ENCODE assay signal across 11 cellular contexts in the genomic region with DNA sequence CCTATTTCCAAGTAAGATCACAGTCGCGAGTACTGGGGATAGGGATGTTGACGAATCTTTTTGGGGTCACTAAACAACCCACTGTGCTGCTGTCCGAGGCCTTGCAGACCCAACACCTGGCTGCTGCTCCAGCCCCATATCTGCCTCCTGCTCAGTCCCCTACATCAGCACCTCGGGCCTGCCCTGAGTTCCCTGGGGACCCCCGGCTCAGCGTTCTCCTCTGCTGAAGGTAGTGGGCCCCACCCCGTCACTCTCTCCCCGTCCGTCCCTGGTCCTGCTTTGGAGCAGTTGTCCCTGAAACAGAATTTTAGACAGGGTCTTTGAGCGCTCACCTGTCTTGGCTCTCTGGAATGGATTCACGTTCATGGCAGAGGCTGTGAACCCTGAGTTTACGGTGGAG.
"Had no signal": no experiment of that assay in that cellular context is flagged by ENCODE, and none has a peak within 500 bp of the region (broad histone marks: within the 10 kb centered on the region; RNA-seq: fewer than 3 reads in every experiment).

No MANE protein-coding gene starts in this region.

- H3K9ac ChIP-seq: GM23248 had no signal

- H3K9me3 Mint-ChIP-seq: GM23338, HFFc6 had no signal

- H3K4me3 Mint-ChIP-seq: GM23338, H9, HFFc6 had no signal

- H3K27ac Mint-ChIP-seq: GM23338, H9, HFFc6 had no signal

- H3K4me1 ChIP-seq: HAP-1 had no signal

- H3K9me3 ChIP-seq: HAP-1 had no signal

- ATAC-seq: GM23338, HCT116 had no signal

- FAIRE-seq: H1, H54 had no signal

- H3K4me3 ChIP-seq: GM23248, GM23338, HAP-1 had no signal

- H3K27ac ChIP-seq: GM23248 had no signal

- H3K36me3 ChIP-seq: HAP-1 had no signal

- DNase-seq: GM23248, GOT3, H7, H9, HCEC 1CT, HFFc6 had no signal

- H3K4me2 ChIP-seq: GM23338 had no signal

- H2AFZ ChIP-seq: GM23248, GM23338 had no signal
